In genomic region chr19:47305309-47305751, GRCh38 we compare ENCODE assay signal across 8 cellular contexts. TPM values are rescaled to one million over a fixed set of nuclear protein-coding genes. Genes with fewer than 3 reads are reported as not detected.
A peak's percentile ranks its signal among the peaks of the same experiment; 100 is the strongest.
DNase-seq lines count a peak whose midpoint lies in the region; ATAC-seq and TF ChIP-seq lines count a peak whose summit lies in the region.

No MANE protein-coding gene starts in this region.

- H3K36me3 ChIP-seq in mammary epithelial cell (ENCODE audit: insufficient read depth, low read length), result no peaks in the 10 kb centered on the region

- ATAC-seq in left lobe of liver (peak; percentile 96), GM18498 (IDR thresholded peaks at IDR 0.05; ENCODE audit: unreplicated experiment) (no peak)

- H3K9me3 ChIP-seq in mammary epithelial cell (replicated peaks; ENCODE audit: insufficient read depth, low read length), result no peaks in the 10 kb centered on the region

- peak overlapping the region; percentile 66 for H2AFZ ChIP-seq in mammary epithelial cell (ENCODE audit: low read depth, low read length)

- H3K79me2 ChIP-seq in mammary epithelial cell (ENCODE audit: insufficient read depth, low read length), result no peaks in the 10 kb centered on the region

- dilution Hi-C loops in mammary epithelial cell (cut with HindIII; ENCODE audit: low sequenced_read_pairs), result no loop called here

- no peak overlapping the region for H3K9ac ChIP-seq in mammary epithelial cell (ENCODE audit: insufficient read depth, low read length)

- no TSS peak for BruUV-seq in mammary epithelial cell (replicated peaks; lab: Mats Ljungman, UMichigan)

- H3K27me3 ChIP-seq in mammary epithelial cell (ENCODE audit: insufficient read depth, low read length), result no peaks in the 10 kb centered on the region

- H4K20me1 ChIP-seq in mammary epithelial cell (ENCODE audit: insufficient read depth, low read length), result no peaks in the 10 kb centered on the region

- H3K4me1 ChIP-seq in mammary epithelial cell (ENCODE audit: insufficient read depth, low read length), result no peaks in the 10 kb centered on the region

- 8% methylated on average over 14 of the region's 14 CpGs for WGBS in mammary epithelial cell (ENCODE audit: low coverage, missing lambda C conversion rate)

- H3K4me2 ChIP-seq in mammary epithelial cell (ENCODE audit: insufficient read depth, low read depth, low read length), result peak overlapping the region; percentile 40

- in situ Hi-C loops in mammary epithelial cell (cut with MboI; ENCODE audit: low sequenced_read_pairs in 2 of 2), result no loop called here

- intact Hi-C loops in mammary epithelial cell (cut with micrococcal nuclease), result loop anchor here (1.0 kb wide), 1 partner anchor 16 kb away; no protein-coding TSS in a partner anchor

- peak; percentile 99 for TF ChIP-seq CTCF in GM12864 (IDR thresholded peaks at IDR 0.05; ENCODE audit: low read depth, low read length, missing control alignments)
- peak; percentile 96 to 97 for TF ChIP-seq CTCF in mammary epithelial cell (conservative IDR thresholded peaks at IDR 0.05 in 1 of 2, IDR thresholded peaks at IDR 0.05 in 1 of 2; ENCODE audit: extremely low read depth in 1 of 2, insufficient read depth in 1 of 2, low read depth in 1 of 2, low read length in 2 of 2)

- CTCF ChIA-PET in mammary epithelial cell (lab: Charles Lee; ENCODE audit: low non-redundant PET), result no interaction called here

- H3K27ac ChIP-seq in mammary epithelial cell (ENCODE audit: insufficient read depth, low read depth, low read length), result no peak overlapping the region

- DNase-seq in GM12864 (ENCODE audit: low read depth), result peak; percentile 46
- DNase-seq in NCI-H1105 (lab: John Stamatoyannopoulos, UW), result peak; percentile 36
- DNase-seq in UCSD-AML1 (lab: John Stamatoyannopoulos, UW; ENCODE audit: unreplicated experiment), result peak; percentile 41
- peak; percentile 67 for DNase-seq in mammary epithelial cell
- peak; percentile 82 for DNase-seq in left lobe of liver (ENCODE audit: low spot score)
- DNase-seq in stimulated activated CD4-positive, alpha-beta T cell treated with anti-CD3 and anti-CD28 coated beads, Interleukin-4, amount 100 ng/mL, for 48 hours (ENCODE audit: low read depth in 2 of 2), result peak; percentile 41 to 44
- no peak for DNase-seq in mesenteric fat pad (ENCODE audit: low spot score)

- no peak overlapping the region for H3K4me3 ChIP-seq in GM12864 (ENCODE audit: low read depth, low read length)
- H3K4me3 ChIP-seq in mammary epithelial cell (replicated peaks in 1 of 3; ENCODE audit: insufficient read depth in 1 of 3, low read depth in 2 of 3, low read length in 3 of 3), result no peak overlapping the region

RNA-seq across cellular contexts. Expression of gene C5AR1, which starts 4.3 kb away (rescaled TPM):
- total RNA-seq in mammary epithelial cell (1 to 10 TPM in 1 of 2 donors, under 1 TPM in 1; 0.17 to 1.9 TPM), left lobe of liver (6.2 TPM), mesenteric fat pad (135 TPM)
- 0.03 TPM for polyA plus RNA-seq in mammary epithelial cell
- not detected for polyA minus RNA-seq in mammary epithelial cell

RNA-seq across cellular contexts. Expression of gene C5AR2, which starts 26.6 kb away (rescaled TPM):
- total RNA-seq in mammary epithelial cell (under 1 TPM in 1 of 2 donors, not detected in 1; 0.09 TPM), left lobe of liver (2.2 TPM), mesenteric fat pad (13.9 TPM)
- polyA plus RNA-seq in mammary epithelial cell, result 0.06 TPM
- not detected for polyA minus RNA-seq in mammary epithelial cell

RNA-seq across cellular contexts. Expression of gene INAFM1, which starts 30.6 kb away (rescaled TPM):
- total RNA-seq in mammary epithelial cell (10 to 100 TPM in 1 of 2 donors, 1 to 10 TPM in 1; 2.0 to 10.9 TPM), left lobe of liver (5.6 TPM), mesenteric fat pad (34.4 TPM)
- polyA plus RNA-seq in mammary epithelial cell, result 0.65 TPM
- polyA minus RNA-seq in mammary epithelial cell, result not detected

RNA-seq across cellular contexts. Expression of gene DHX34, which starts 43.8 kb away (rescaled TPM):
- 10 to 100 TPM; 10.5 to 22.4 TPM for total RNA-seq in mammary epithelial cell
- 11.3 TPM for polyA plus RNA-seq in mammary epithelial cell
- 9.8 TPM for polyA minus RNA-seq in mammary epithelial cell
- total RNA-seq in left lobe of liver, result 5.9 TPM
- total RNA-seq in mesenteric fat pad, result 13.2 TPM

RNA-seq across cellular contexts. Expression of gene CCDC9, which starts 49.0 kb away (rescaled TPM):
- total RNA-seq in mammary epithelial cell (10 to 100 TPM in 1 of 2 donors, 1 to 10 TPM in 1; 4.7 to 29.6 TPM), left lobe of liver (10.4 TPM), mesenteric fat pad (27.3 TPM)
- polyA plus RNA-seq in mammary epithelial cell, result 3.2 TPM
- polyA minus RNA-seq in mammary epithelial cell, result 9.1 TPM

Comparison
In these comparisons a context has a peak if more than half of its experiments do, and no peak if none do; other contexts are left out.
1. RNA of gene C5AR1, which starts 4.3 kb away (total RNA-seq): 135 TPM in mesenteric fat pad (single experiment); 6.2 TPM in left lobe of liver (single experiment) and 0.17 to 1.9 TPM in mammary epithelial cell; every median in the first group is over 10 times any median in the second.